ENCODE assay signal across 22 cellular contexts in the genomic region with DNA sequence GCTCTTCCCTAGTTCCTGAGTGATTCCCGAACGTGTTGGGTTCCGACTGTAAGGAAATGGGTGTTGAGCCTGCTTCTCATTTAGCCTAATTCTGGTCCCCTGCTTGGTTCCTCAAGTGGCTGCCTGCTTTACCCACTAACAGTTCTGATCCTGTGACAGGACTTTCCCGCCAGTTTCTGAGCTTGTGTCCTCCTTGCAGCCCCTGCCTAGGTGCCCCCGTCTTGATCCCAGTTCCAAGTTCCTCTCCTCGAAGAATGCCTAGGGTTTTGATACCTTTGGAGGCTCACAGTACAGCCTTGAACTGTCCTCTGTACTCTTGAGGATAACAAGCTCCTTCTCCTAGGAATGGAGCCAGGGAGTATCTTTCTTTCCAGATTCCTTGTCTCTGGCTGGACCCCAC. TPM values are rescaled to one million over a fixed set of nuclear protein-coding genes. Genes with fewer than 3 reads are reported as not detected.
"Had no signal": no experiment of that assay in that cellular context is flagged by ENCODE, and none has a peak within 500 bp of the region (broad histone marks: within the 10 kb centered on the region; RNA-seq: fewer than 3 reads in every experiment).

No MANE protein-coding gene starts in this region.

- H3K27ac Mint-ChIP-seq: naive thymus-derived CD4-positive, alpha-beta T cell; nephron; neural progenitor cell had no signal

- H3K36me3 Mint-ChIP-seq: naive thymus-derived CD4-positive, alpha-beta T cell; neural progenitor cell had no signal

- ATAC-seq: gastrocnemius medialis; naive thymus-derived CD4-positive, alpha-beta T cell; right cardiac atrium; upper lobe of right lung had no signal

- H3K4me1 ChIP-seq: gastrocnemius medialis, neural progenitor cell, prostate gland, sigmoid colon, tibial nerve, upper lobe of right lung had no signal

- H3K36me3 ChIP-seq: cardiac muscle cell, gastrocnemius medialis, neural progenitor cell, prostate gland, sigmoid colon, thoracic aorta, tibial nerve, upper lobe of right lung had no signal

- H3K9me3 ChIP-seq: gastrocnemius medialis, prostate gland, sigmoid colon, thoracic aorta, tibial nerve, upper lobe of right lung had no signal

- DNase-seq: cortex of kidney; effector CD4-positive, alpha-beta T cell; foreskin fibroblast; gastrocnemius medialis; mesenchymal stem cell; midbrain; naive thymus-derived CD4-positive, alpha-beta T cell; right cardiac atrium; sigmoid colon; stimulated activated CD4-positive, alpha-beta T cell treated with anti-CD3 and anti-CD28 coated beads, Interleukin-2, amount 100 ng/mL, for 24 hours; stimulated activated CD4-positive, alpha-beta T cell treated with anti-CD3 and anti-CD28 coated beads, Interleukin-4, amount 100 ng/mL, for 24 hours; stimulated activated naive B cell treated with anti-CD40 and anti-IgM and Interleukin-4, amounts not matched to agents 10 μg/mL and 1 μg/mL and 100 μg/mL, for 72 hours; upper lobe of right lung had no signal

- H3K4me1 Mint-ChIP-seq: nephron, neural progenitor cell had no signal

- H3K27ac ChIP-seq: cardiac muscle cell, gastrocnemius medialis, neural progenitor cell, prostate gland, sigmoid colon, thoracic aorta, tibial nerve, upper lobe of right lung had no signal

- H3K4me3 ChIP-seq: cardiac muscle cell, gastrocnemius medialis, neural progenitor cell, prostate gland, sigmoid colon, thoracic aorta, tibial nerve, upper lobe of right lung had no signal

- H3K9me3 Mint-ChIP-seq: nephron; neural progenitor cell; stimulated activated naive B cell treated with anti-CD40 and anti-IgM and Interleukin-4, amounts not matched to agents 10 μg/mL and 1 μg/mL and 100 μg/mL, for 72 hours; stimulated activated naive CD8-positive, alpha-beta T cell treated with anti-CD3 and anti-CD28 coated beads, Interleukin-15, Interleukin-2, amounts not matched to agents 100 ng/mL and 50 ng/mL, for 24 hours had no signal

- H3K4me3 Mint-ChIP-seq: naive thymus-derived CD4-positive, alpha-beta T cell; nephron; neural progenitor cell; stimulated activated naive B cell treated with anti-CD40 and anti-IgM and Interleukin-4, amounts not matched to agents 10 μg/mL and 1 μg/mL and 100 μg/mL, for 72 hours; stimulated activated naive CD8-positive, alpha-beta T cell treated with anti-CD3 and anti-CD28 coated beads, Interleukin-15, Interleukin-2, amounts not matched to agents 100 ng/mL and 50 ng/mL, for 24 hours had no signal

RNA-seq across cellular contexts. Expression of gene RASGRF1, which starts 12.0 kb away (rescaled TPM):
- total RNA-seq: gastrocnemius medialis, skeletal muscle tissue, thoracic aorta had no signal
- polyA plus RNA-seq: cardiac muscle cell; liver; naive thymus-derived CD4-positive, alpha-beta T cell had no signal
